ENCODE assay signal across 21 cellular contexts in genomic region chr6:130583268-130583667, GRCh38.
"Had no signal": no experiment of that assay in that cellular context is flagged by ENCODE, and none has a peak within 500 bp of the region (broad histone marks: within the 10 kb centered on the region; RNA-seq: fewer than 3 reads in every experiment).

No MANE protein-coding gene starts in this region.

- H3K27ac ChIP-seq: adrenal gland, KMS-11, SK-N-MC, WERI-Rb-1 had no signal

- DNase-seq: activated CD4-positive, alpha-beta T cell treated with anti-CD3 and anti-CD28 coated beads for 4 hours; activated CD8-positive, alpha-beta memory T cell treated with anti-CD3 and anti-CD28 coated beads, Interleukin-2, amount 50 U/mL, for 4 hours; activated CD8-positive, alpha-beta T cell treated with anti-CD3 and anti-CD28 coated beads for 36 hours; activated naive CD4-positive, alpha-beta T cell treated with anti-CD3 and anti-CD28 coated beads, Interleukin-2, amount 50 U/mL, for 16 hours; activated naive CD8-positive, alpha-beta T cell treated with anti-CD3 and anti-CD28 coated beads, Interleukin-2, amount 10 ng/mL, durations not matched to agents 7 days and 5 days; adrenal gland; anterior cingulate cortex; central memory CD4-positive, alpha-beta T cell; cortex of kidney; MG63; MV-4-11; NCI-H1092 treated with DMSO at 0.1 percent for 48 hours; NCI-H1436 treated with DMSO at 0.1 percent for 48 hours; NCI-H2029 treated with DMSO at 0.1 percent for 48 hours; NCI-H510A treated with DMSO at 0.1 percent for 48 hours; NCI-H82; RPMI8226; T-cell; WERI-Rb-1 had no signal

- H3K4me3 ChIP-seq: adrenal gland, MG63, SK-N-MC had no signal
